ENCODE assay signal across 9 cellular contexts in the genomic region with DNA sequence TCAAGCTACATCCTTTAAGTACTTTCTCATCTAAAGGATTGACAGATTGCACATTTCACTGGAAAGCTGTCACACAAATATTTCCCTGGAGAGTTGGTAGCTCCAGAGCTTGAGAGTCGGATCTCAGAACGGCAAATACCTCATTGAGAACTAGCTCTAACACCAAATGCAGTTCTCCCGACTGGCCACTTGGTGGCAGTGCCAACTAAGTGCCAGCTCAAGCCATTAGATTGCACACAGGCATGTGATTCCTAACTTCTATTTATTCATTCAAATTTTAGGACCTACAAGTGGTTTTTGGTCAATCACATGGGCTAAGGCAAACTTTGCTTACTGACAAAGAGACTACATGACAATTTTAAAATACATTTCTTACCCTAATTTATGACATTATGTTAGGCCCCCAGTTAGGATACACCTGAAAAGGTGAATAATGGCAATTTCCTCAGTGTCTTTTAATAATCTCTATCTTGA. TPM values are rescaled to one million over a fixed set of nuclear protein-coding genes. Genes with fewer than 3 reads are reported as not detected.
DNase-seq lines count a peak whose midpoint lies in the region; ATAC-seq, FAIRE-seq and TF ChIP-seq lines count a peak whose summit lies in the region.
"Had no signal": no experiment of that assay in that cellular context is flagged by ENCODE, and none has a peak within 500 bp of the region (broad histone marks: within the 10 kb centered on the region; RNA-seq: fewer than 3 reads in every experiment).

No MANE protein-coding gene starts in this region.

- TF ChIP-seq CTCF in parathyroid adenoma (IDR thresholded peaks at IDR 0.05), result peak; percentile 82

- H3K4me1 ChIP-seq in parathyroid adenoma, result no peaks in the 10 kb centered on the region

- no peak overlapping the region for H2AFZ ChIP-seq in parathyroid adenoma

- H3K4me3 ChIP-seq in parathyroid adenoma (ENCODE audit: low read depth, low read length), result no peak overlapping the region

- H3K27ac ChIP-seq in parathyroid adenoma, result no peak overlapping the region

- H3K9ac ChIP-seq in parathyroid adenoma, result no peak overlapping the region

- H3K27me3 Mint-ChIP-seq in activated T-helper 17 cell treated with anti-CD3 and anti-CD28 coated beads, Interleukin-2, amount 50 U/mL, for 72 hours, result peaks cover 35% of the 10 kb centered on the region

- FAIRE-seq in frontal cortex (lab: Jason Lieb, UNC), result peak; percentile 34
- FAIRE-seq: colon had no signal

- H3K36me3 ChIP-seq in parathyroid adenoma (ENCODE audit: control insufficient read depth, insufficient read depth, low read length), result no peaks in the 10 kb centered on the region

- no peaks in the 10 kb centered on the region for H3K4me1 Mint-ChIP-seq in activated T-helper 17 cell treated with anti-CD3 and anti-CD28 coated beads, Interleukin-2, amount 50 U/mL, for 72 hours

- H3K4me2 ChIP-seq in parathyroid adenoma (ENCODE audit: low read length), result no peak overlapping the region

- H3K79me2 ChIP-seq in parathyroid adenoma, result no peaks in the 10 kb centered on the region

- no peaks in the 10 kb centered on the region for H3K36me3 Mint-ChIP-seq in activated T-helper 17 cell treated with anti-CD3 and anti-CD28 coated beads, Interleukin-2, amount 50 U/mL, for 72 hours (ENCODE audit: low read depth)

- no peaks in the 10 kb centered on the region for H3K27me3 ChIP-seq in parathyroid adenoma (ENCODE audit: control insufficient read depth, insufficient read depth, low read length)

- H3K27ac Mint-ChIP-seq in activated T-helper 17 cell treated with anti-CD3 and anti-CD28 coated beads, Interleukin-2, amount 50 U/mL, for 72 hours, result no peak overlapping the region

- no peaks in the 10 kb centered on the region for H3K9me3 Mint-ChIP-seq in activated T-helper 17 cell treated with anti-CD3 and anti-CD28 coated beads, Interleukin-2, amount 50 U/mL, for 72 hours

- H3K4me3 Mint-ChIP-seq in activated T-helper 17 cell treated with anti-CD3 and anti-CD28 coated beads, Interleukin-2, amount 50 U/mL, for 72 hours, result no peak overlapping the region

- no peaks in the 10 kb centered on the region for H3K9me3 ChIP-seq in parathyroid adenoma (ENCODE audit: control insufficient read depth, low read length)

- DNase-seq in G401 (ENCODE audit: low spot score) (peak; percentile 63), HPDE6-E6E7 (ENCODE audit: extremely low spot score) (peak; percentile 40), NCI-H82 treated with DMSO at 0.1 percent for 48 hours (lab: John Stamatoyannopoulos, UW; ENCODE audit: unreplicated experiment) (peak; percentile 33), activated T-cell treated with anti-CD3 and anti-CD28 coated beads for 48 hours (ENCODE audit: low read depth) (peak; percentile 5), frontal cortex (ENCODE audit: low spot score in 2 of 2) (peak in 1 of 2 donors; percentile 32)

- ATAC-seq in GM21526 (IDR thresholded peaks at IDR 0.05; ENCODE audit: low FRiP score, unreplicated experiment), result peak; percentile 98
- ATAC-seq in activated T-helper 17 cell treated with anti-CD3 and anti-CD28 coated beads, Interleukin-2, amount 50 U/mL, for 72 hours (replicated peaks), result no peak

- in situ Hi-C loops in G401 (cut with HindIII; ENCODE audit: low sequenced_read_pairs), result no loop called here

RNA-seq across cellular contexts. Expression of a gene that starts 7.9 kb away (rescaled TPM):
- total RNA-seq in G401 (2014; rRNA removed; shearing (Covaris generic)), result not detected in 2 replicates
- total RNA-seq in frontal cortex, result 12.6 TPM
- not detected for total RNA-seq in activated T-helper 17 cell treated with anti-CD3 and anti-CD28 coated beads, Interleukin-2, amount 50 U/mL, for 72 hours

Comparison
In these comparisons a context has a peak if more than half of its experiments do, and no peak if none do; other contexts are left out.
1. RNA of a gene that starts 7.9 kb away (total RNA-seq): 12.6 TPM in frontal cortex (single experiment); not detected in G401 and not detected in activated T-helper 17 cell treated with anti-CD3 and anti-CD28 coated beads, Interleukin-2, amount 50 U/mL, for 72 hours; every median in the first group is over 10 times any median in the second.